23 cellular contexts compared by ENCODE assay signal in genomic region chr2:1956520-1957289, GRCh38.
"Had no signal": no experiment of that assay in that cellular context is flagged by ENCODE, and none has a peak within 500 bp of the region (broad histone marks: within the 10 kb centered on the region; RNA-seq: fewer than 3 reads in every experiment).

No MANE protein-coding gene starts in this region.

- H3K27me3 ChIP-seq: right atrium auricular region, right lobe of liver, tibial nerve, vagina had no signal

- H3K27ac ChIP-seq: heart right ventricle, hepatocyte, left ventricle myocardium inferior, neutrophil, right atrium auricular region, right lobe of liver, skin epidermis, spleen, tibial nerve, vagina had no signal

- H2AFZ ChIP-seq: hepatocyte had no signal

- H3K4me3 ChIP-seq: heart right ventricle, hepatocyte, left ventricle myocardium inferior, lung, right atrium auricular region, right lobe of liver, skin epidermis, spleen, tibial nerve, vagina had no signal

- H3K36me3 ChIP-seq: heart right ventricle, left ventricle myocardium inferior, neutrophil, right atrium auricular region, right lobe of liver, spleen, tibial nerve, vagina had no signal

- ATAC-seq: heart right ventricle; natural killer cell; right lobe of liver; stimulated activated memory B cell treated with anti-CD40 and anti-IgM and Interleukin-4, amounts not matched to agents 10 μg/mL and 1 μg/mL and 100 μg/mL, for 72 hours; stimulated activated naive CD8-positive, alpha-beta T cell treated with anti-CD3 and anti-CD28 coated beads, Interleukin-15, amount 100 ng/mL, for 72 hours had no signal

- DNase-seq: heart right ventricle; islet precursor cell; left ventricle myocardium inferior; mesendoderm; naive B cell; natural killer cell; nephron progenitor cell; occipital lobe; right lobe of liver; spleen; stimulated activated CD4-positive, alpha-beta T cell treated with anti-CD3 and anti-CD28 coated beads, Interleukin-4, amount 100 ng/mL, for 4 hours; stimulated activated CD8-positive, alpha-beta memory T cell treated with anti-CD3 and anti-CD28 coated beads, Interleukin-4, amount 100 ng/mL, for 48 hours; stimulated activated naive CD4-positive, alpha-beta T cell treated with Interleukin-2 at 50 U/mL for 16 hours; stimulated activated naive CD8-positive, alpha-beta T cell treated with anti-CD3 and anti-CD28 coated beads, Interleukin-15, amount 100 ng/mL, for 72 hours; substantia nigra had no signal

- H3K4me1 ChIP-seq: heart right ventricle, left ventricle myocardium inferior, right atrium auricular region, right lobe of liver, spleen, tibial nerve, vagina had no signal

- H3K4me2 ChIP-seq: hepatocyte had no signal

- H3K9me3 ChIP-seq: heart right ventricle, left ventricle myocardium inferior, neutrophil, right atrium auricular region, right lobe of liver, spleen, tibial nerve, vagina had no signal
